1 cellular context compared by ENCODE assay signal in the genomic region with DNA sequence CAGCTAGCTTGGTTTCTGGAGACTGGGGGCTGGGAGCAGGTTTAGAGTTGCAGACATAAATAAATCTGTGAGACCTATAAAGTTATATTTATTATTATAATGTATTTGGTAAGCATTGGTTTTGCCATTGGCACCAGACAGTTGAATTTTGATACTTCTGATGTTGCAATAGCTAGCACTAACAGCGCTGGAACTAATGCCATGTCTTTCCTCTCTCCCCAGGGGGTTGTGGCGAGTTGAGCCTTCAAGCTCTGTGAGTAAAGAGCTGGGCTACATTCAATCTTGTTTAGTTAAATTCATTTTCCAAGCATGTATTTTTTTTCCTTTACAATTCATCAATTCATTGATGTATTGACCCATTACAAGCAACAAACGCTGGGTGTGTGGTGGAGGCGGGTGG.
TF ChIP-seq lines count a peak whose summit lies in the region.

No MANE protein-coding gene starts in this region.

TF ChIP-seq in IMR-90, 13 proteins besides CTCF, POLR2A, EP300 and RAD21:
- TF ChIP-seq CEBPB (IDR thresholded peaks at IDR 0.05; ENCODE audit: low read depth, low read length): peak; percentile 17; the same call in 1 of the 2 replicates
- no peak for TF ChIP-seq FOS (IDR thresholded peaks at IDR 0.05; ENCODE audit: low read depth, low read length)
- TF ChIP-seq RCOR1 (IDR thresholded peaks at IDR 0.05; ENCODE audit: insufficient replicate concordance, low read length): no peak
- no peak for TF ChIP-seq RFX5 (IDR thresholded peaks at IDR 0.05; ENCODE audit: low read depth, low read length)
- TF ChIP-seq MAZ (IDR thresholded peaks at IDR 0.05; ENCODE audit: borderline replicate concordance, low read depth, low read length): no peak
